In genomic region chr5:121693864-121694263, GRCh38 we compare ENCODE assay signal across 1 cellular context.
TF ChIP-seq lines count a peak whose summit lies in the region.

No MANE protein-coding gene starts in this region.

TF ChIP-seq in HepG2, 621 proteins besides CTCF, POLR2A, EP300 and RAD21 (continued from another document):
- TF ChIP-seq ATF6 (CRISPR knock-in tag; conservative IDR thresholded peaks at IDR 0.05) (no peak), ZNF792 (CRISPR knock-in tag; IDR thresholded peaks at IDR 0.05) (no peak), POGZ (CRISPR knock-in tag; IDR thresholded peaks at IDR 0.05) (no peak), CHCHD3 (CRISPR knock-in tag; IDR thresholded peaks at IDR 0.05) (no peak), ZNF552 (CRISPR knock-in tag; IDR thresholded peaks at IDR 0.05; ENCODE audit: borderline replicate concordance) (no peak), IKZF4 (CRISPR knock-in tag; IDR thresholded peaks at IDR 0.05; ENCODE audit: borderline replicate concordance, low read depth, not compliant biosample characterization) (no peak), IKZF5 (CRISPR knock-in tag; IDR thresholded peaks at IDR 0.05) (no peak), THAP9 (CRISPR knock-in tag; IDR thresholded peaks at IDR 0.05; ENCODE audit: borderline replicate concordance) (no peak), ZNF446 (CRISPR knock-in tag; IDR thresholded peaks at IDR 0.05) (no peak)
